In genomic region chr9:14479187-14479586, GRCh38 we compare ENCODE assay signal across 15 cellular contexts.
DNase-seq lines count a peak whose midpoint lies in the region; ATAC-seq and TF ChIP-seq lines count a peak whose summit lies in the region.
"Had no signal": no experiment of that assay in that cellular context is flagged by ENCODE, and none has a peak within 500 bp of the region (broad histone marks: within the 10 kb centered on the region; RNA-seq: fewer than 3 reads in every experiment).

No MANE protein-coding gene starts in this region.

- peak overlapping the region in 1 of 2 experiments; percentile 24 for H3K23ac ChIP-seq in mesenchymal stem cell (ENCODE audit: low read length in 2 of 2)

- no peaks in the 10 kb centered on the region for H3K9me3 Mint-ChIP-seq in neural progenitor cell
- no peaks in the 10 kb centered on the region for H3K9me3 Mint-ChIP-seq in T-helper 2 cell treated with Interferon-gamma antibody and Interleukin-4, amounts not matched to agents 5 μg/mL and 100 μg/mL, for 36 hours

- TF ChIP-seq CTCF in HEK293 (tag by site-specific recombination; IDR thresholded peaks at IDR 0.05), result no peak
- TF ChIP-seq CTCF in neural progenitor cell (IDR thresholded peaks at IDR 0.05), result no peak

- H4K20me1 ChIP-seq in neural progenitor cell (ENCODE audit: low read depth), result no peaks in the 10 kb centered on the region

- H3K79me2 ChIP-seq in neural progenitor cell (ENCODE audit: low read depth), result no peaks in the 10 kb centered on the region

- no peak overlapping the region for H2BK120ac ChIP-seq in mesenchymal stem cell (ENCODE audit: low read depth, low read length)

- H2BK15ac ChIP-seq in mesenchymal stem cell (ENCODE audit: low read depth, poor library complexity, severe bottlenecking), result no peak overlapping the region

- no peak overlapping the region for H4K91ac ChIP-seq in mesenchymal stem cell (ENCODE audit: low read length)

- no peak overlapping the region for H3K4me2 ChIP-seq in mesenchymal stem cell (ENCODE audit: low read length, poor library complexity, severe bottlenecking)
- H3K4me2 ChIP-seq in neural progenitor cell, result no peak overlapping the region

- H3K36me3 Mint-ChIP-seq in neural progenitor cell, result no peaks in the 10 kb centered on the region
- no peaks in the 10 kb centered on the region for H3K36me3 Mint-ChIP-seq in T-helper 2 cell treated with Interferon-gamma antibody and Interleukin-4, amounts not matched to agents 5 μg/mL and 100 μg/mL, for 36 hours (ENCODE audit: low read depth)
- H3K36me3 Mint-ChIP-seq: CD8-positive, alpha-beta T cell had no signal

- POLR2A ChIA-PET in HEK293 (lab: Yijun Ruan, JAX), result no interaction called here

- peak overlapping the region in 1 of 2 experiments; percentile 21 for H3K18ac ChIP-seq in mesenchymal stem cell (ENCODE audit: low read depth in 1 of 2, low read length in 2 of 2)

- no peak overlapping the region for H2BK5ac ChIP-seq in mesenchymal stem cell (ENCODE audit: low read depth, low read length, poor library complexity, severe bottlenecking)

- intact Hi-C loops in left ventricle myocardium superior (cut with micrococcal nuclease), result no loop called here

- H3K36me3 ChIP-seq in HEK293 (ENCODE audit: control insufficient read depth in 2 of 2, insufficient read depth in 1 of 2, low read length in 2 of 2), result no peaks in the 10 kb centered on the region
- no peaks in the 10 kb centered on the region for H3K36me3 ChIP-seq in mesenchymal stem cell (ENCODE audit: control insufficient read depth in 1 of 2, insufficient read depth in 2 of 2, low read depth in 1 of 2, low read length in 2 of 2)
- H3K36me3 ChIP-seq in neural progenitor cell, result no peaks in the 10 kb centered on the region

- H3K14ac ChIP-seq in mesenchymal stem cell (ENCODE audit: low read length in 2 of 2), result no peak overlapping the region

- H3K4me1 Mint-ChIP-seq in neural progenitor cell, result peaks cover 9% of the 10 kb centered on the region
- no peaks in the 10 kb centered on the region for H3K4me1 Mint-ChIP-seq in T-helper 2 cell treated with Interferon-gamma antibody and Interleukin-4, amounts not matched to agents 5 μg/mL and 100 μg/mL, for 36 hours (ENCODE audit: low read depth)

- no peaks in the 10 kb centered on the region for H3K79me1 ChIP-seq in mesenchymal stem cell (replicated peaks; ENCODE audit: low read length, poor library complexity, severe bottlenecking)

- H3K27me3 ChIP-seq in mesenchymal stem cell (ENCODE audit: control insufficient read depth in 1 of 2, insufficient read depth in 1 of 2, low read length in 2 of 2) (peaks cover 3 to 20% of the 10 kb centered on the region in 2 experiments), neural progenitor cell (no peaks in the 10 kb centered on the region)

- WGBS in mesenchymal stem cell, result 95% methylated on average over 1 of the region's 1 CpG

- H3K4me1 ChIP-seq in HEK293 (ENCODE audit: control insufficient read depth, insufficient read depth, low read length) (no peaks in the 10 kb centered on the region), mesenchymal stem cell (ENCODE audit: control insufficient read depth, insufficient read depth, low read depth, low read length) (no peaks in the 10 kb centered on the region), neural progenitor cell (peaks cover 8% of the 10 kb centered on the region)

- H3K9ac ChIP-seq in mesenchymal stem cell (ENCODE audit: low read length) (no peak overlapping the region), neural progenitor cell (no peak overlapping the region)

- H3K27me3 Mint-ChIP-seq in neural progenitor cell (ENCODE audit: insufficient read depth, low read depth), result peaks cover 3% of the 10 kb centered on the region
- peaks cover 2% of the 10 kb centered on the region for H3K27me3 Mint-ChIP-seq in T-helper 2 cell treated with Interferon-gamma antibody and Interleukin-4, amounts not matched to agents 5 μg/mL and 100 μg/mL, for 36 hours (ENCODE audit: low read depth)

- DNase-seq in NCI-H69 (lab: John Stamatoyannopoulos, UW) (peak; percentile 53), mesenchymal stem cell (peak; percentile 6), left ventricle myocardium superior (no peak), NCI-H146 treated with DMSO at 0.1 percent for 48 hours (lab: John Stamatoyannopoulos, UW; ENCODE audit: unreplicated experiment) (no peak), neural progenitor cell (ENCODE audit: low spot score) (no peak)
- no peak for DNase-seq in T-helper 2 cell treated with Interferon-gamma antibody and Interleukin-4, amounts not matched to agents 5 μg/mL and 100 μg/mL, for 36 hours (ENCODE audit: low spot score)
- DNase-seq: ACHN; CD8-positive, alpha-beta T cell; NCI-H146; NCI-H345; NCI-H748 treated with DMSO at 0.1 percent for 48 hours had no signal

- H2AFZ ChIP-seq in mesenchymal stem cell (ENCODE audit: low read depth, low read length) (no peak overlapping the region), neural progenitor cell (replicated peaks) (no peak overlapping the region)

- H3F3A ChIP-seq in neural progenitor cell (ENCODE audit: low read depth), result no peaks in the 10 kb centered on the region

- H4K8ac ChIP-seq in mesenchymal stem cell (ENCODE audit: low read length), result no peak overlapping the region

- H3K9me3 ChIP-seq in HEK293 (ENCODE audit: control insufficient read depth, insufficient read depth, low read depth, low read length) (no peaks in the 10 kb centered on the region), mesenchymal stem cell (ENCODE audit: control insufficient read depth, low read length) (no peaks in the 10 kb centered on the region), neural progenitor cell (ENCODE audit: low read depth) (no peaks in the 10 kb centered on the region)

- no peak overlapping the region for H2BK12ac ChIP-seq in mesenchymal stem cell (ENCODE audit: low read length in 2 of 2)

- ATAC-seq in GM18511 (IDR thresholded peaks at IDR 0.05; ENCODE audit: unreplicated experiment), result peak; percentile 73
- no peak for ATAC-seq in left ventricle myocardium superior
- ATAC-seq: CD8-positive, alpha-beta T cell; Right ventricle myocardium inferior; SK-N-SH treated with all-trans-retinoic acid at 6 μM for 48 hours had no signal

- H3K27ac ChIP-seq in HEK293 (ENCODE audit: extremely low read depth, low read depth, low read length) (no peak overlapping the region), mesenchymal stem cell (ENCODE audit: low read length, poor library complexity, severe bottlenecking) (no peak overlapping the region), neural progenitor cell (no peak overlapping the region)

- no peak overlapping the region for H3K4me3 ChIP-seq in HEK293 (ENCODE audit: low read depth, low read length)
- no peak overlapping the region for H3K4me3 ChIP-seq in mesenchymal stem cell (ENCODE audit: insufficient read depth in 1 of 2, low read depth in 1 of 2, low read length in 2 of 2)
- H3K4me3 ChIP-seq in neural progenitor cell, result no peak overlapping the region

- no peak overlapping the region for H2AK5ac ChIP-seq in mesenchymal stem cell (ENCODE audit: low read length, severe bottlenecking)

- no peak overlapping the region for H3K4me3 Mint-ChIP-seq in neural progenitor cell
- no peak overlapping the region for H3K4me3 Mint-ChIP-seq in T-helper 2 cell treated with Interferon-gamma antibody and Interleukin-4, amounts not matched to agents 5 μg/mL and 100 μg/mL, for 36 hours
- H3K4me3 Mint-ChIP-seq: CD8-positive, alpha-beta T cell had no signal

- CTCF ChIA-PET in HEK293 (lab: Yijun Ruan, JAX), result interaction anchor here (0.6 kb wide), 1 partner anchor 289 kb away, joined by 3 read pairs; no protein-coding TSS in a partner anchor

- H3K27ac Mint-ChIP-seq in neural progenitor cell, result no peak overlapping the region
- H3K27ac Mint-ChIP-seq in T-helper 2 cell treated with Interferon-gamma antibody and Interleukin-4, amounts not matched to agents 5 μg/mL and 100 μg/mL, for 36 hours, result no peak overlapping the region
- H3K27ac Mint-ChIP-seq: CD8-positive, alpha-beta T cell had no signal

- no peak overlapping the region for H3K4ac ChIP-seq in mesenchymal stem cell (ENCODE audit: low read depth in 1 of 2, low read length in 2 of 2)

TF ChIP-seq in HEK293, 187 proteins besides CTCF, POLR2A, EP300 and RAD21:
- TF ChIP-seq ZNF660 (tag by site-specific recombination; IDR thresholded peaks at IDR 0.05) (0 out of 2 replicates have a peak, but pooled peaks have one; percentile 15), ZNF830 (tag by site-specific recombination; IDR thresholded peaks at IDR 0.05; ENCODE audit: low read depth) (no peak)
TF ChIP-seq in HEK293: peak in this region for 1.

Comparison
In these comparisons a context has a peak if more than half of its experiments do, and no peak if none do; other contexts are left out.
1. DNase-seq: peak in NCI-H69 (single experiment) and mesenchymal stem cell (single experiment); none in left ventricle myocardium superior (single experiment), NCI-H146 treated with DMSO at 0.1 percent for 48 hours (single experiment), neural progenitor cell (single experiment) and T-helper 2 cell treated with Interferon-gamma antibody and Interleukin-4, amounts not matched to agents 5 μg/mL and 100 μg/mL, for 36 hours (single experiment).